ENCODE assay signal across 9 cellular contexts in the genomic region with DNA sequence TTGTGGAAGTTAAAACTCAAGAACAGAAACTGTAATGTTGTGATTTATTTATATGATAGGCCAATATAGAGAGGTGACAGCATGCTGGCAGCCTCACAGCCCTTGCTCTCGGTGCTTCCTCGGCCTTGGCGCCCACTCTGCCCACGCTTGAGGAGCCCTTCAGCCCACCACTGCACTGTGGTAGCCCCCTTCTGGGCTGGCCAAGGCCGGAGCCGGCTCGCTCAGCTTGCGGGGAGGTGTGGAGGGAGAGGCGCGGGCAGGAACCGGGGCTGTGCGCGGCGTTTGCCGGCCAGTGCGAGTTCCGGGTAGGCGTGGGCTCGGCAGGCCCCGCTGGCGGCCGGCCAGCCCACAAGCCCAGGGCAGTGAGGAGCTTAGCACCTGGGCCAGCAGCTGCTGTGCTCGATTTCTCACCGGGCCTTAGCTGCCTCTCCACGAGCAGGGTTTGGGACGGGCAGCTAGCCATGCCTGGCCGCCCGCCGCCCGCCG.
DNase-seq lines count a peak whose midpoint lies in the region; ATAC-seq and TF ChIP-seq lines count a peak whose summit lies in the region.
"Had no signal": no experiment of that assay in that cellular context is flagged by ENCODE, and none has a peak within 500 bp of the region (broad histone marks: within the 10 kb centered on the region; RNA-seq: fewer than 3 reads in every experiment).

No MANE protein-coding gene starts in this region.

- H3K27ac Mint-ChIP-seq in neural crest cell (ENCODE audit: unreplicated experiment): no peak overlapping the region

- peak overlapping the region; percentile 76 for H3K4me3 Mint-ChIP-seq in neural crest cell

- peaks cover 8% of the 10 kb centered on the region for H3K9me3 Mint-ChIP-seq in neural crest cell

- H3K4me3 ChIP-seq in HL-60 (replicated peaks; ENCODE audit: insufficient read depth, low read length): peak overlapping the region; percentile 31

- H3K4me1 Mint-ChIP-seq in neural crest cell: no peaks in the 10 kb centered on the region

- in situ Hi-C loops in SK-MEL-5 (cut with HindIII; ENCODE audit: low pct_unique_long_range_greater_than_20kb, low sequenced_read_pairs): no loop called here

- H3K27ac ChIP-seq in HL-60 (replicated peaks): no peak overlapping the region

- peaks cover 4% of the 10 kb centered on the region for H3K27me3 Mint-ChIP-seq in neural crest cell (ENCODE audit: low read depth)

- ATAC-seq in esophagus mucosa: peak; percentile 67
- ATAC-seq in HG02973 (IDR thresholded peaks at IDR 0.05; ENCODE audit: unreplicated experiment): no peak

- no peaks in the 10 kb centered on the region for H3K36me3 Mint-ChIP-seq in neural crest cell (ENCODE audit: low read depth)

- TF ChIP-seq CTCF in HL-60 (IDR thresholded peaks at IDR 0.05; ENCODE audit: insufficient read depth, low read length) (no peak), neural crest cell (conservative IDR thresholded peaks at IDR 0.05) (no peak)

- peaks cover 5% of the 10 kb centered on the region for H3K27me3 ChIP-seq in HL-60 (ENCODE audit: insufficient read depth, poor library complexity, severe bottlenecking)

- DNase-seq in NCI-H524 (lab: John Stamatoyannopoulos, UW) (peak; percentile 62 to 87), NCI-H524 treated with DMSO at 0.1 percent for 48 hours (lab: John Stamatoyannopoulos, UW) (no peak), HL-60 (ENCODE audit: low read depth in 1 of 2, low spot score in 1 of 2) (no peak), SK-MEL-5 (ENCODE audit: low read depth, low spot score) (peak; percentile 13), neural crest cell (ENCODE audit: low read depth, low spot score) (peak; percentile 45), SKM-1 treated with dmso at 0.1 percent for 144 hours (lab: John Stamatoyannopoulos, UW; ENCODE audit: unreplicated experiment) (no peak)
- DNase-seq: DND-41 had no signal

Comparison
In these comparisons a context has a peak if more than half of its experiments do, and no peak if none do; other contexts are left out.
1. DNase-seq: peak in NCI-H524 (2 of 2), SK-MEL-5 (single experiment) and neural crest cell (single experiment); none in NCI-H524 treated with DMSO at 0.1 percent for 48 hours (single experiment), HL-60 (0 of 2) and SKM-1 treated with dmso at 0.1 percent for 144 hours (single experiment).